ENCODE assay signal across 1 cellular context in genomic region chr10:68525490-68526038, GRCh38.
TF ChIP-seq lines count a peak whose summit lies in the region.

No MANE protein-coding gene starts in this region.

TF ChIP-seq in GM12878, 131 proteins besides CTCF, POLR2A, EP300 and RAD21:
- TF ChIP-seq, protein P1, sequence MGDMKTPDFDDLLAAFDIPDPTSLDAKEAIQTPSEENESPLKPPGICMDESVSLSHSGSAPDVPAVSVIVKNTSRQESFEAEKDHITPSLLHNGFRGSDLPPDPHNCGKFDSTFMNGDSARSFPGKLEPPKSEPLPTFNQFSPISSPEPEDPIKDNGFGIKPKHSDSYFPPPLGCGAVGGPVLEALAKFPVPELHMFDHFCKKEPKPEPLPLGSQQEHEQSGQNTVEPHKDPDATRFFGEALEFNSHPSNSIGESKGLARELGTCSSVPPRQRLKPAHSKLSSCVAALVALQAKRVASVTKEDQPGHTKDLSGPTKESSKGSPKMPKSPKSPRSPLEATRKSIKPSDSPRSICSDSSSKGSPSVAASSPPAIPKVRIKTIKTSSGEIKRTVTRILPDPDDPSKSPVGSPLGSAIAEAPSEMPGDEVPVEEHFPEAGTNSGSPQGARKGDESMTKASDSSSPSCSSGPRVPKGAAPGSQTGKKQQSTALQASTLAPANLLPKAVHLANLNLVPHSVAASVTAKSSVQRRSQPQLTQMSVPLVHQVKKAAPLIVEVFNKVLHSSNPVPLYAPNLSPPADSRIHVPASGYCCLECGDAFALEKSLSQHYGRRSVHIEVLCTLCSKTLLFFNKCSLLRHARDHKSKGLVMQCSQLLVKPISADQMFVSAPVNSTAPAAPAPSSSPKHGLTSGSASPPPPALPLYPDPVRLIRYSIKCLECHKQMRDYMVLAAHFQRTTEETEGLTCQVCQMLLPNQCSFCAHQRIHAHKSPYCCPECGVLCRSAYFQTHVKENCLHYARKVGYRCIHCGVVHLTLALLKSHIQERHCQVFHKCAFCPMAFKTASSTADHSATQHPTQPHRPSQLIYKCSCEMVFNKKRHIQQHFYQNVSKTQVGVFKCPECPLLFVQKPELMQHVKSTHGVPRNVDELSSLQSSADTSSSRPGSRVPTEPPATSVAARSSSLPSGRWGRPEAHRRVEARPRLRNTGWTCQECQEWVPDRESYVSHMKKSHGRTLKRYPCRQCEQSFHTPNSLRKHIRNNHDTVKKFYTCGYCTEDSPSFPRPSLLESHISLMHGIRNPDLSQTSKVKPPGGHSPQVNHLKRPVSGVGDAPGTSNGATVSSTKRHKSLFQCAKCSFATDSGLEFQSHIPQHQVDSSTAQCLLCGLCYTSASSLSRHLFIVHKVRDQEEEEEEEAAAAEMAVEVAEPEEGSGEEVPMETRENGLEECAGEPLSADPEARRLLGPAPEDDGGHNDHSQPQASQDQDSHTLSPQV (IDR thresholded peaks at IDR 0.05): 0 out of 2 replicates have a peak, but pooled peaks have one; percentile 41
